Comparison of ENCODE assay signal across 2 cellular contexts in the genomic region with DNA sequence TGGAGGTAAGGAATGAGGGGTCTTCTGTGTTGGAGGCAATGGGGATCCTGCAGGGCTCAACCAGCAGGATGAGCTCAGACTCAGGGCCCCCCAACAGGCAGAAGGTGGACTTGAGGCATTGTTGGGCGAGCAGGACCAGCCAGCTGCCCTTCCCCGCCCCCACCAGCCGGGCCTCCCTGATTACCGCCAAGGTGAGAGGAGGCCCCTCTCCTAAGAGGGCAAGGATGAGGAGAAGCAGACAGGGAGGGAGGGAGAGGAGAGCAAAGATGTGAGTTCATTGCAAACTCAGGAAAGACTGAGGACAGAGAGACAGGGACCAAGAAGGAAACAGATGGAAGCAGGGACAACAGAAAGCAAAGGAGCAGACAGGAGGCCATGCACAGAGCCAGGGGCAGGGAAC.
TF ChIP-seq lines count a peak whose summit lies in the region.

No MANE protein-coding gene starts in this region.

TF ChIP-seq in H1, 55 proteins besides CTCF, POLR2A, EP300 and RAD21 (continued from another document):
- no peak for TF ChIP-seq RBBP5 (IDR thresholded peaks at IDR 0.05; ENCODE audit: borderline replicate concordance, low read depth, low read length)
- no peak for TF ChIP-seq YY1 (IDR thresholded peaks at IDR 0.05; ENCODE audit: low read depth, low read length)
- TF ChIP-seq, protein P1, sequence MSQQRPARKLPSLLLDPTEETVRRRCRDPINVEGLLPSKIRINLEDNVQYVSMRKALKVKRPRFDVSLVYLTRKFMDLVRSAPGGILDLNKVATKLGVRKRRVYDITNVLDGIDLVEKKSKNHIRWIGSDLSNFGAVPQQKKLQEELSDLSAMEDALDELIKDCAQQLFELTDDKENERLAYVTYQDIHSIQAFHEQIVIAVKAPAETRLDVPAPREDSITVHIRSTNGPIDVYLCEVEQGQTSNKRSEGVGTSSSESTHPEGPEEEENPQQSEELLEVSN (IDR thresholded peaks at IDR 0.05) = no peak
- TF ChIP-seq KDM4A (IDR thresholded peaks at IDR 0.05; ENCODE audit: low read depth, low read length, severe bottlenecking) = no peak
- no peak for TF ChIP-seq EZH2 (IDR thresholded peaks at IDR 0.05; ENCODE audit: low read depth, low read length, severe bottlenecking)

TF ChIP-seq in SK-N-SH, 30 proteins besides CTCF, POLR2A, EP300 and RAD21 (continued from another document):
- TF ChIP-seq EZH2phosphoT487 (IDR thresholded peaks at IDR 0.05; ENCODE audit: borderline replicate concordance, low read depth) = no peak
- no peak for TF ChIP-seq MEF2A (IDR thresholded peaks at IDR 0.05; ENCODE audit: borderline replicate concordance, low read depth)
- TF ChIP-seq ELF1 (IDR thresholded peaks at IDR 0.05) = no peak
- no peak for TF ChIP-seq TAF1 (IDR thresholded peaks at IDR 0.05; ENCODE audit: borderline replicate concordance, low read depth, low read length)
- no peak for TF ChIP-seq JUND (IDR thresholded peaks at IDR 0.05)
- TF ChIP-seq RCOR1 (IDR thresholded peaks at IDR 0.05; ENCODE audit: low read length) = no peak
